ENCODE assay signal across 8 cellular contexts in genomic region chr4:55395529-55396304, GRCh38. TPM values are rescaled to one million over a fixed set of nuclear protein-coding genes. Genes with fewer than 3 reads are reported as not detected.
DNase-seq lines count a peak whose midpoint lies in the region; ATAC-seq, FAIRE-seq and TF ChIP-seq lines count a peak whose summit lies in the region.

Gene TMEM165, plus strand, starts transcription at chr4:55395957. Its CDS starts 233 bp downstream, at chr4:55396190.

- peak; percentile 94 for ATAC-seq in GM21390 (IDR thresholded peaks at IDR 0.05; ENCODE audit: unreplicated experiment)
- peak; percentile 96 for ATAC-seq in activated CD8-positive, alpha-beta memory T cell treated with anti-CD3 and anti-CD28 coated beads, Interleukin-2, amount 10 ng/mL, durations not matched to agents 7 days and 5 days

- no peaks in the 10 kb centered on the region for H3K9me3 Mint-ChIP-seq in Caco-2 (ENCODE audit: unreplicated experiment)
- H3K9me3 Mint-ChIP-seq in activated CD8-positive, alpha-beta memory T cell treated with anti-CD3 and anti-CD28 coated beads, Interleukin-2, amount 10 ng/mL, durations not matched to agents 7 days and 5 days (ENCODE audit: low read depth) = no peaks in the 10 kb centered on the region

- CTCF ChIA-PET in Caco-2 (lab: Charles Lee) = interaction anchor here (0.8 kb wide), 1 partner anchor 9 kb away, joined by 4 read pairs; no protein-coding TSS in a partner anchor
- CTCF ChIA-PET in activated CD8-positive, alpha-beta memory T cell treated with anti-CD3 and anti-CD28 coated beads, Interleukin-2, amount 10 ng/mL, durations not matched to agents 7 days and 5 days (lab: Charles Lee) = interaction anchor here (0.6 to 5.4 kb wide), 8 partner anchors 10 to 150 kb away, joined by 3 to 41 read pairs (median 4); partner anchors contain the start of genes CLOCK and SRD5A3
- CTCF ChIA-PET in H1 (lab: Charles Lee; ENCODE audit: partially characterized antibody) = interaction anchor here (0.6 to 1.8 kb wide), 7 partner anchors 34 to 425 kb away, joined by 3 to 5 read pairs (median 3); no protein-coding TSS in a partner anchor

- H4K91ac ChIP-seq in H1 (replicated peaks; ENCODE audit: insufficient read length, low read length) = peak within 1 kb of the TSS; percentile 86

- H3K79me2 ChIP-seq in H1 (ENCODE audit: control insufficient read depth in 1 of 2, insufficient read depth in 2 of 2, low read length in 2 of 2) (peaks cover 30 to 44% of the 10 kb centered on the region in 2 experiments), mesendoderm (ENCODE audit: control insufficient read depth, insufficient read depth, low read length) (peaks cover 40% of the 10 kb centered on the region)

- TF ChIP-seq CTCF in Caco-2 (IDR thresholded peaks at IDR 0.05; ENCODE audit: insufficient read depth in 1 of 2, low read depth in 1 of 2, low read length in 1 of 2, severe bottlenecking in 1 of 2, unreplicated experiment in 1 of 2) (no peak), H1 (IDR thresholded peaks at IDR 0.05; ENCODE audit: control extremely low read depth in 1 of 3, insufficient read depth in 1 of 3, low read depth in 1 of 3, low read length in 3 of 3) (no peak)

- no peak for TF ChIP-seq RAD21 in H1 (IDR thresholded peaks at IDR 0.05 in 1 of 2, conservative IDR thresholded peaks at IDR 0.05 in 1 of 2; ENCODE audit: low read depth in 2 of 2, low read length in 2 of 2)

- no peak within 1 kb of the TSS for H2BK20ac ChIP-seq in H1 (ENCODE audit: low read length)

- BruUV-seq in Caco-2 (replicated peaks; lab: Mats Ljungman, UMichigan) = no TSS peak

- WGBS in H1 (ENCODE audit: extremely low coverage in 1 of 2, insufficient coverage in 1 of 2, insufficient read length in 1 of 2, insufficient replicate concordance in 2 of 2, low coverage in 1 of 2, low lambda C conversion rate in 2 of 2, missing lambda C conversion rate in 1 of 2), 2 experiments = 2% methylated on average over 74 of the region's 95 CpGs; no CpG with 5 or more reads in 1 of the 2 experiments
- WGBS in mesendoderm (ENCODE audit: extremely low coverage, insufficient coverage, low lambda C conversion rate) = no CpG with 5 or more reads among the region's 95 CpGs

- intact Hi-C loops in Caco-2 (cut with micrococcal nuclease; ENCODE audit: unreplicated experiment) = loop anchor here (1.0 to 2.0 kb wide), 3 partner anchors 9 to 49 kb away; partner anchors contain the start of gene SRD5A3

- H3K4me1 Mint-ChIP-seq in Caco-2 (ENCODE audit: low read depth, unreplicated experiment) = peaks cover 24% of the 10 kb centered on the region
- H3K4me1 Mint-ChIP-seq in activated CD8-positive, alpha-beta memory T cell treated with anti-CD3 and anti-CD28 coated beads, Interleukin-2, amount 10 ng/mL, durations not matched to agents 7 days and 5 days = peaks cover 36% of the 10 kb centered on the region

- no peaks in the 10 kb centered on the region for H3K27me3 Mint-ChIP-seq in Caco-2 (ENCODE audit: insufficient read depth, unreplicated experiment)
- H3K27me3 Mint-ChIP-seq in activated CD8-positive, alpha-beta memory T cell treated with anti-CD3 and anti-CD28 coated beads, Interleukin-2, amount 10 ng/mL, durations not matched to agents 7 days and 5 days = no peaks in the 10 kb centered on the region

- H2BK15ac ChIP-seq in H1 (ENCODE audit: low read length) (no peak within 1 kb of the TSS), mesendoderm (replicated peaks; ENCODE audit: low read depth) (no peak within 1 kb of the TSS)

- H3K79me1 ChIP-seq in H1 (ENCODE audit: low read depth, low read length) (peaks cover 4% of the 10 kb centered on the region), mesendoderm (ENCODE audit: low read length) (no peaks in the 10 kb centered on the region)

- H3K36me3 ChIP-seq in Caco-2 (ENCODE audit: control insufficient read depth, insufficient read depth, low read length) = no peaks in the 10 kb centered on the region
- H3K36me3 ChIP-seq in H1 (ENCODE audit: control insufficient read depth in 2 of 4, insufficient read depth in 4 of 4, low read length in 3 of 4) = peaks cover 0 to 13% (median 1%) of the 10 kb centered on the region in 4 experiments; a peak in 1 of 8 replicates
- no peaks in the 10 kb centered on the region for H3K36me3 ChIP-seq in mesendoderm (ENCODE audit: control insufficient read depth, insufficient read depth, low read length)

- no peak within 1 kb of the TSS for H3K4ac ChIP-seq in H1 (replicated peaks; ENCODE audit: insufficient read length, low read depth, low read length)
- peak within 1 kb of the TSS; percentile 74 for H3K4ac ChIP-seq in mesendoderm (ENCODE audit: low read depth, low read length)

- H3K27ac Mint-ChIP-seq in Caco-2 (ENCODE audit: unreplicated experiment) = peak within 1 kb of the TSS; percentile 94
- H3K27ac Mint-ChIP-seq in activated CD8-positive, alpha-beta memory T cell treated with anti-CD3 and anti-CD28 coated beads, Interleukin-2, amount 10 ng/mL, durations not matched to agents 7 days and 5 days = peak within 1 kb of the TSS; percentile 93

- H3K36me3 Mint-ChIP-seq in Caco-2 (ENCODE audit: insufficient read depth, unreplicated experiment) = peaks cover 40% of the 10 kb centered on the region
- peaks cover 25% of the 10 kb centered on the region for H3K36me3 Mint-ChIP-seq in activated CD8-positive, alpha-beta memory T cell treated with anti-CD3 and anti-CD28 coated beads, Interleukin-2, amount 10 ng/mL, durations not matched to agents 7 days and 5 days

- H3K4me2 ChIP-seq in H1 (ENCODE audit: insufficient read depth in 1 of 2, low read depth in 2 of 2, low read length in 2 of 2) (peak within 1 kb of the TSS; percentile 81 to 97), mesendoderm (ENCODE audit: low read length) (peak within 1 kb of the TSS; percentile 96)

- H4K8ac ChIP-seq in H1 (ENCODE audit: extremely low read depth, insufficient read depth, low read length) = peak within 1 kb of the TSS; percentile 99
- H4K8ac ChIP-seq in mesendoderm (ENCODE audit: low read depth, low read length) = peak within 1 kb of the TSS; percentile 97

- H3K56ac ChIP-seq in H1 (replicated peaks; ENCODE audit: insufficient read length, low read depth, low read length) (peak within 1 kb of the TSS; percentile 85), mesendoderm (ENCODE audit: low read length) (peak within 1 kb of the TSS; percentile 94)

- H3K9me3 ChIP-seq in Caco-2 = no peaks in the 10 kb centered on the region
- no peaks in the 10 kb centered on the region for H3K9me3 ChIP-seq in H1 (ENCODE audit: insufficient read depth in 2 of 2, low read depth in 1 of 2, low read length in 1 of 2)

- DNase-seq in Caco-2 (peak; percentile 91 to 95), HUDEP-2 (lab: John Stamatoyannopoulos, UW; ENCODE audit: unreplicated experiment in 76 of 76) (peak in 75 of 76 experiments; percentile 37 to 97 (median 84)), NOMO-1 treated with dmso at 0.1 percent for 144 hours (lab: John Stamatoyannopoulos, UW; ENCODE audit: unreplicated experiment) (peak; percentile 87), H1 (ENCODE audit: low read depth in 1 of 2, low spot score in 2 of 2) (peak; percentile 51 to 94), mesendoderm (peak; percentile 96)
- DNase-seq in activated CD8-positive, alpha-beta memory T cell treated with anti-CD3 and anti-CD28 coated beads, Interleukin-2, amount 10 ng/mL, durations not matched to agents 7 days and 5 days = peak; percentile 95
- peak; percentile 69 for DNase-seq in stimulated activated CD8-positive, alpha-beta memory T cell treated with anti-CD3 and anti-CD28 coated beads, Interleukin-15, amount 100 ng/mL, for 1 hour (ENCODE audit: low read depth)

- peak within 1 kb of the TSS; percentile 27; the same call in 1 of the 2 replicates for H2AFZ ChIP-seq in H1 (ENCODE audit: low read length)

- peak within 1 kb of the TSS; percentile 91 for H3K27ac ChIP-seq in H1 (ENCODE audit: low read depth, low read length)
- peak within 1 kb of the TSS; percentile 84 for H3K27ac ChIP-seq in mesendoderm (ENCODE audit: low read depth, low read length)

- TF ChIP-seq POLR2A in H1 (IDR thresholded peaks at IDR 0.05; ENCODE audit: control extremely low read depth in 1 of 2, low read depth in 2 of 2, low read length in 2 of 2) = peak; percentile 90 to 99

- H2BK120ac ChIP-seq in H1 (replicated peaks; ENCODE audit: low read depth, low read length) (no peak within 1 kb of the TSS), mesendoderm (ENCODE audit: low read depth, low read length) (peak within 1 kb of the TSS; percentile 30)

- H2BK12ac ChIP-seq in H1 (ENCODE audit: low read depth, low read length) = 0 out of 2 replicates have a peak within 1 kb of the TSS, but pooled peaks have one; percentile 52

- peak within 1 kb of the TSS; percentile 89 for H3K4me3 ChIP-seq in Caco-2 (ENCODE audit: low read depth, low read length)
- peak within 1 kb of the TSS; percentile 74 to 87 (median 79) for H3K4me3 ChIP-seq in H1 (ENCODE audit: extremely low read depth in 1 of 4, insufficient read depth in 2 of 4, low read depth in 3 of 4, low read length in 4 of 4)
- H3K4me3 ChIP-seq in mesendoderm (ENCODE audit: low read length) = peak within 1 kb of the TSS; percentile 90

- H3K4me3 Mint-ChIP-seq in Caco-2 (ENCODE audit: unreplicated experiment) = peak within 1 kb of the TSS; percentile 91
- H3K4me3 Mint-ChIP-seq in activated CD8-positive, alpha-beta memory T cell treated with anti-CD3 and anti-CD28 coated beads, Interleukin-2, amount 10 ng/mL, durations not matched to agents 7 days and 5 days = peak within 1 kb of the TSS; percentile 94

- H4K20me1 ChIP-seq in H1 (replicated peaks in 1 of 2; ENCODE audit: control insufficient read depth in 1 of 2, insufficient read depth in 2 of 2, low read length in 2 of 2) = peaks cover 11 to 12% of the 10 kb centered on the region in 2 experiments

- H4K5ac ChIP-seq in H1 (ENCODE audit: insufficient read length, low read depth, low read length) (peak within 1 kb of the TSS; percentile 94), mesendoderm (ENCODE audit: low read length) (no peak within 1 kb of the TSS)

- peak within 1 kb of the TSS; percentile 88; the same call in 1 of the 2 replicates for H2AK5ac ChIP-seq in H1 (ENCODE audit: low read depth, low read length)
- H2AK5ac ChIP-seq in mesendoderm (ENCODE audit: low read length) = no peak within 1 kb of the TSS

- H3K14ac ChIP-seq in H1 (ENCODE audit: insufficient read length) = no peak within 1 kb of the TSS

- FAIRE-seq in H1 (lab: Jason Lieb, UNC) = no peak

- POLR2A ChIA-PET in Caco-2 (lab: Charles Lee) (interaction anchor here (0.7 to 1.1 kb wide), 3 partner anchors 10 to 734 kb away, joined by 3 to 4 read pairs (median 3); no protein-coding TSS in a partner anchor), H1 (lab: Charles Lee; ENCODE audit: partially characterized antibody) (interaction anchor here (0.7 to 3.6 kb wide), 17 partner anchors 10 to 241 kb away, joined by 3 to 19 read pairs (median 5); partner anchors contain the start of gene NMU)

- peak within 1 kb of the TSS; percentile 90 to 99 (median 94) for H3K9ac ChIP-seq in H1 (replicated peaks in 1 of 4; ENCODE audit: extremely low read depth in 1 of 4, low read depth in 3 of 4, low read length in 3 of 4)
- peak within 1 kb of the TSS; percentile 87 for H3K9ac ChIP-seq in mesendoderm (ENCODE audit: low read length)

- H3K4me1 ChIP-seq in Caco-2 (peaks cover 8% of the 10 kb centered on the region; the same call in 1 of the 2 replicates), H1 (replicated peaks in 1 of 4; ENCODE audit: control insufficient read depth in 3 of 4, insufficient read depth in 4 of 4, low read length in 3 of 4) (peaks cover 0 to 6% (median under 1%) of the 10 kb centered on the region in 4 experiments; a peak in 2 of 7 replicates), mesendoderm (ENCODE audit: control insufficient read depth, low read depth, low read length) (no peaks in the 10 kb centered on the region)

- H3K27me3 ChIP-seq in Caco-2 (replicated peaks; ENCODE audit: control insufficient read depth, insufficient read depth, low read length) = no peaks in the 10 kb centered on the region
- no peaks in the 10 kb centered on the region for H3K27me3 ChIP-seq in H1 (replicated peaks in 1 of 4; ENCODE audit: control insufficient read depth in 3 of 4, extremely low read depth in 1 of 4, insufficient read depth in 3 of 4, low read length in 3 of 4)
- H3K27me3 ChIP-seq in mesendoderm (ENCODE audit: insufficient read depth, low read length, poor library complexity) = no peaks in the 10 kb centered on the region

- peaks cover 18% of the 10 kb centered on the region for H3K23me2 ChIP-seq in H1 (ENCODE audit: low read depth, low read length)

- H3K18ac ChIP-seq in H1 (ENCODE audit: extremely low read depth, low read length) (peak within 1 kb of the TSS; percentile 87), mesendoderm (ENCODE audit: low read length) (peak within 1 kb of the TSS; percentile 85)

- H3K23ac ChIP-seq in H1 (ENCODE audit: insufficient read length) (no peak within 1 kb of the TSS), mesendoderm (ENCODE audit: low read length) (peak within 1 kb of the TSS; percentile 90)

- 0 out of 2 replicates have a peak within 1 kb of the TSS, but pooled peaks have one; percentile 71 for H2BK5ac ChIP-seq in H1 (ENCODE audit: low read depth, low read length)
- peak within 1 kb of the TSS; percentile 4 for H2BK5ac ChIP-seq in mesendoderm (ENCODE audit: low read length)

- TF ChIP-seq EP300 in H1 (IDR thresholded peaks at IDR 0.05; ENCODE audit: borderline replicate concordance in 1 of 2, low read depth in 2 of 2, low read length in 2 of 2) = no peak; a peak in 1 of 3 replicates

RNA-seq across cellular contexts. Expression of gene TMEM165, which starts in this region (rescaled TPM):
- 90.4 and 91.9 TPM in 2 replicates for total RNA-seq in Caco-2 (2022)
- total RNA-seq in activated CD8-positive, alpha-beta memory T cell treated with anti-CD3 and anti-CD28 coated beads, Interleukin-2, amount 10 ng/mL, durations not matched to agents 7 days and 5 days = 10 to 100 TPM; 77.2 to 82.2 TPM
- total RNA-seq in H1 (2021; fragmentation: NEBNext Ultra II Directional; extraction: Animal tissue kit (Norgen Biotek cat#: 25700)) = 77.7 and 85.5 TPM in 2 replicates
- 123 and 125 TPM in 2 replicates for polyA plus RNA-seq in H1 (2011; rRNA removed)
- 77.0 TPM for polyA plus RNA-seq in H1 (2011; cell fraction: cytosol; rRNA removed)
- 62.2 TPM for polyA plus RNA-seq in H1 (2011; cell fraction: nucleus; rRNA removed)
- polyA plus RNA-seq in H1 (2012, experiment 1 of 2) = 46.1 to 68.7 TPM (median 50.2 TPM) in 4 replicates
- 37.4 TPM for polyA plus RNA-seq in H1 (2012, experiment 2 of 2)
- 86.9 TPM for polyA plus RNA-seq in H1 (2013, experiment 1 of 2)
- polyA plus RNA-seq in H1 (2013, experiment 2 of 2) = 102 TPM
- 144 TPM in 2 replicates for polyA minus RNA-seq in H1 (2011; rRNA and poly(A)+ RNA removed)
- 84.8 TPM for polyA minus RNA-seq in H1 (2011; cell fraction: cytosol; rRNA and poly(A)+ RNA removed)
- 152 TPM for polyA minus RNA-seq in H1 (2011; cell fraction: nucleus; rRNA and poly(A)+ RNA removed)
- polyA plus RNA-seq in mesendoderm (2013, experiment 1 of 2) = 56.3 TPM
- polyA plus RNA-seq in mesendoderm (2013, experiment 2 of 2) = 55.1 TPM

Comparison
In these comparisons a context has a peak if more than half of its experiments do, and no peak if none do; other contexts are left out.
1. Peak in every context shown above with its lines: DNase-seq, ATAC-seq, H3K4me3 ChIP-seq and H3K27ac ChIP-seq.